ENCODE assay signal across 15 cellular contexts in genomic region chr1:154264454-154264853, GRCh38. TPM values are rescaled to one million over a fixed set of nuclear protein-coding genes. Genes with fewer than 3 reads are reported as not detected.
A peak's percentile ranks its signal among the peaks of the same experiment; 100 is the strongest.
DNase-seq lines count a peak whose midpoint lies in the region; ATAC-seq and TF ChIP-seq lines count a peak whose summit lies in the region.
"Had no signal": no experiment of that assay in that cellular context is flagged by ENCODE, and none has a peak within 500 bp of the region (broad histone marks: within the 10 kb centered on the region; RNA-seq: fewer than 3 reads in every experiment).

No MANE protein-coding gene starts in this region.

- POLR2A ChIA-PET in activated CD4-positive, alpha-beta T cell treated with anti-CD3 and anti-CD28 coated beads, Interleukin-2, amount 10 ng/mL, durations not matched to agents 7 days and 5 days (lab: Charles Lee) = no interaction called here
- POLR2A ChIA-PET in RWPE1 (lab: Yijun Ruan, JAX; ENCODE audit: low non-redundant PET) = no interaction called here

- H3K27ac ChIP-seq in RWPE1 = no peak overlapping the region

- peak; percentile 60 for ATAC-seq in activated naive CD8-positive, alpha-beta T cell treated with anti-CD3 and anti-CD28 coated beads, Interleukin-2, amount 50 U/mL, for 24 hours
- no peak for ATAC-seq in natural killer cell treated with Interleukin-12 subunit alpha and Interleukin-12 subunit beta and Interleukin-15 and Interleukin-18, amount 100 ng/mL, for 72 hours
- ATAC-seq in HG02840 (IDR thresholded peaks at IDR 0.05; ENCODE audit: low FRiP score, unreplicated experiment) = no peak

- DNase-seq in activated CD4-positive, alpha-beta T cell treated with anti-CD3 and anti-CD28 coated beads, Interleukin-2, amount 10 ng/mL, durations not matched to agents 7 days and 5 days = no peak
- no peak for DNase-seq in activated CD4-positive, alpha-beta T cell treated with anti-CD3 and anti-CD28 coated beads, Interleukin-2, amount 50 U/mL, for 1 hour
- DNase-seq in HFFc6 = no peak
- DNase-seq in activated naive CD8-positive, alpha-beta T cell treated with anti-CD3 and anti-CD28 coated beads, Interleukin-2, amount 50 U/mL, for 24 hours = no peak
- no peak for DNase-seq in natural killer cell treated with Interleukin-12 subunit alpha and Interleukin-12 subunit beta and Interleukin-15 and Interleukin-18, amount 100 ng/mL, for 72 hours (ENCODE audit: low spot score)
- DNase-seq in RWPE1 (ENCODE audit: low spot score) = no peak
- no peak for DNase-seq in GOT3 (lab: John Stamatoyannopoulos, UW)
- DNase-seq: NCI-H1417 treated with DMSO at 0.1 percent for 48 hours, NCI-H748 treated with DMSO at 0.1 percent for 48 hours, right cardiac atrium had no signal

- H3K4me3 Mint-ChIP-seq in activated CD4-positive, alpha-beta T cell treated with anti-CD3 and anti-CD28 coated beads, Interleukin-2, amount 10 ng/mL, durations not matched to agents 7 days and 5 days = no peak overlapping the region
- H3K4me3 Mint-ChIP-seq in HFFc6 = no peak overlapping the region
- H3K4me3 Mint-ChIP-seq in activated naive CD8-positive, alpha-beta T cell treated with anti-CD3 and anti-CD28 coated beads, Interleukin-2, amount 50 U/mL, for 24 hours = peak overlapping the region; percentile 15
- H3K4me3 Mint-ChIP-seq in natural killer cell treated with Interleukin-12 subunit alpha and Interleukin-12 subunit beta and Interleukin-15 and Interleukin-18, amount 100 ng/mL, for 72 hours = no peak overlapping the region

- no peaks in the 10 kb centered on the region for H3K27me3 Mint-ChIP-seq in activated CD4-positive, alpha-beta T cell treated with anti-CD3 and anti-CD28 coated beads, Interleukin-2, amount 10 ng/mL, durations not matched to agents 7 days and 5 days
- peaks cover 5% of the 10 kb centered on the region; the same call in 1 of the 2 replicates for H3K27me3 Mint-ChIP-seq in HFFc6 (ENCODE audit: insufficient read depth)
- no peaks in the 10 kb centered on the region for H3K27me3 Mint-ChIP-seq in activated naive CD8-positive, alpha-beta T cell treated with anti-CD3 and anti-CD28 coated beads, Interleukin-2, amount 50 U/mL, for 24 hours
- H3K27me3 Mint-ChIP-seq in natural killer cell treated with Interleukin-12 subunit alpha and Interleukin-12 subunit beta and Interleukin-15 and Interleukin-18, amount 100 ng/mL, for 72 hours = no peaks in the 10 kb centered on the region

- peaks cover 65% of the 10 kb centered on the region for H3K36me3 Mint-ChIP-seq in activated CD4-positive, alpha-beta T cell treated with anti-CD3 and anti-CD28 coated beads, Interleukin-2, amount 10 ng/mL, durations not matched to agents 7 days and 5 days (ENCODE audit: low read depth)
- H3K36me3 Mint-ChIP-seq in HFFc6 (ENCODE audit: low read depth) = peaks cover 47% of the 10 kb centered on the region
- H3K36me3 Mint-ChIP-seq in activated naive CD8-positive, alpha-beta T cell treated with anti-CD3 and anti-CD28 coated beads, Interleukin-2, amount 50 U/mL, for 24 hours (ENCODE audit: low read depth) = peaks cover 69% of the 10 kb centered on the region
- peaks cover 22% of the 10 kb centered on the region for H3K36me3 Mint-ChIP-seq in natural killer cell treated with Interleukin-12 subunit alpha and Interleukin-12 subunit beta and Interleukin-15 and Interleukin-18, amount 100 ng/mL, for 72 hours

- no peak for TF ChIP-seq CTCF in HFFc6 (IDR thresholded peaks at IDR 0.05)
- no peak for TF ChIP-seq CTCF in RWPE1 (conservative IDR thresholded peaks at IDR 0.05; ENCODE audit: low read depth)

- no peaks in the 10 kb centered on the region for H3K9me3 Mint-ChIP-seq in activated CD4-positive, alpha-beta T cell treated with anti-CD3 and anti-CD28 coated beads, Interleukin-2, amount 10 ng/mL, durations not matched to agents 7 days and 5 days
- no peaks in the 10 kb centered on the region for H3K9me3 Mint-ChIP-seq in HFFc6
- no peaks in the 10 kb centered on the region for H3K9me3 Mint-ChIP-seq in activated naive CD8-positive, alpha-beta T cell treated with anti-CD3 and anti-CD28 coated beads, Interleukin-2, amount 50 U/mL, for 24 hours
- no peaks in the 10 kb centered on the region for H3K9me3 Mint-ChIP-seq in natural killer cell treated with Interleukin-12 subunit alpha and Interleukin-12 subunit beta and Interleukin-15 and Interleukin-18, amount 100 ng/mL, for 72 hours

- H3K4me1 Mint-ChIP-seq in activated CD4-positive, alpha-beta T cell treated with anti-CD3 and anti-CD28 coated beads, Interleukin-2, amount 10 ng/mL, durations not matched to agents 7 days and 5 days = peaks cover 39% of the 10 kb centered on the region
- H3K4me1 Mint-ChIP-seq in HFFc6 (ENCODE audit: low read depth) = peaks cover 13% of the 10 kb centered on the region
- peaks cover 56% of the 10 kb centered on the region for H3K4me1 Mint-ChIP-seq in activated naive CD8-positive, alpha-beta T cell treated with anti-CD3 and anti-CD28 coated beads, Interleukin-2, amount 50 U/mL, for 24 hours
- peaks cover 7 to 24% of the 10 kb centered on the region in 2 donors for H3K4me1 Mint-ChIP-seq in natural killer cell treated with Interleukin-12 subunit alpha and Interleukin-12 subunit beta and Interleukin-15 and Interleukin-18, amount 100 ng/mL, for 72 hours (ENCODE audit: low read depth in 2 of 2)

- H3K27ac Mint-ChIP-seq in activated CD4-positive, alpha-beta T cell treated with anti-CD3 and anti-CD28 coated beads, Interleukin-2, amount 10 ng/mL, durations not matched to agents 7 days and 5 days = peak overlapping the region; percentile 59
- peak overlapping the region; percentile 48; the same call in 1 of the 2 replicates for H3K27ac Mint-ChIP-seq in HFFc6
- H3K27ac Mint-ChIP-seq in activated naive CD8-positive, alpha-beta T cell treated with anti-CD3 and anti-CD28 coated beads, Interleukin-2, amount 50 U/mL, for 24 hours = peak overlapping the region; percentile 80
- peak overlapping the region; percentile 58 to 61 for H3K27ac Mint-ChIP-seq in natural killer cell treated with Interleukin-12 subunit alpha and Interleukin-12 subunit beta and Interleukin-15 and Interleukin-18, amount 100 ng/mL, for 72 hours

- CTCF ChIA-PET in activated CD4-positive, alpha-beta T cell treated with anti-CD3 and anti-CD28 coated beads, Interleukin-2, amount 10 ng/mL, durations not matched to agents 7 days and 5 days (lab: Charles Lee) = interaction anchor here (0.5 to 1.9 kb wide), 8 partner anchors 7 to 1349 kb away, joined by 3 to 5 read pairs (median 4); partner anchors contain the start of gene HAX1
- CTCF ChIA-PET in RWPE1 (lab: Yijun Ruan, JAX) = no interaction called here

RNA-seq across cellular contexts. Expression of gene HAX1, which starts 8.0 kb away (rescaled TPM):
- total RNA-seq in activated CD4-positive, alpha-beta T cell treated with anti-CD3 and anti-CD28 coated beads, Interleukin-2, amount 10 ng/mL, durations not matched to agents 7 days and 5 days = 100 to 1,000 TPM; 107 to 126 TPM
- total RNA-seq in HFFc6 (2021; fragmentation: NEBNext Ultra II Directional; extraction: Animal tissue kit (Norgen Biotek cat#: 25700)) = 100 to 1,000 TPM; 107 to 119 (median 110) TPM
- total RNA-seq in natural killer cell treated with Interleukin-12 subunit alpha and Interleukin-12 subunit beta and Interleukin-15 and Interleukin-18, amount 100 ng/mL, for 72 hours = 100 to 1,000 TPM; 131 to 136 TPM

RNA-seq across cellular contexts. Expression of gene UBAP2L, which starts 43.7 kb away (rescaled TPM):
- total RNA-seq in activated CD4-positive, alpha-beta T cell treated with anti-CD3 and anti-CD28 coated beads, Interleukin-2, amount 10 ng/mL, durations not matched to agents 7 days and 5 days = 100 to 1,000 TPM; 186 to 211 TPM
- 100 to 1,000 TPM; 197 to 257 (median 227) TPM for total RNA-seq in HFFc6 (2021; fragmentation: NEBNext Ultra II Directional; extraction: Animal tissue kit (Norgen Biotek cat#: 25700))
- 100 to 1,000 TPM; 175 to 183 TPM for total RNA-seq in natural killer cell treated with Interleukin-12 subunit alpha and Interleukin-12 subunit beta and Interleukin-15 and Interleukin-18, amount 100 ng/mL, for 72 hours

RNA-seq across cellular contexts. Expression of gene AQP10, which starts 56.4 kb away (rescaled TPM):
- total RNA-seq in activated CD4-positive, alpha-beta T cell treated with anti-CD3 and anti-CD28 coated beads, Interleukin-2, amount 10 ng/mL, durations not matched to agents 7 days and 5 days = not detected
- total RNA-seq in HFFc6 (2021; fragmentation: NEBNext Ultra II Directional; extraction: Animal tissue kit (Norgen Biotek cat#: 25700)) = not detected
- not detected for total RNA-seq in natural killer cell treated with Interleukin-12 subunit alpha and Interleukin-12 subunit beta and Interleukin-15 and Interleukin-18, amount 100 ng/mL, for 72 hours
- total RNA-seq: A673, Daoy, HT1080, ureter had no signal

RNA-seq across cellular contexts. Expression of gene CFAP141, which starts 58.3 kb away (rescaled TPM):
- under 1 TPM in 1 of 2 experiments, not detected in 1; 0.65 TPM for total RNA-seq in activated CD4-positive, alpha-beta T cell treated with anti-CD3 and anti-CD28 coated beads, Interleukin-2, amount 10 ng/mL, durations not matched to agents 7 days and 5 days
- not detected for total RNA-seq in HFFc6 (2021; fragmentation: NEBNext Ultra II Directional; extraction: Animal tissue kit (Norgen Biotek cat#: 25700))
- not detected for total RNA-seq in natural killer cell treated with Interleukin-12 subunit alpha and Interleukin-12 subunit beta and Interleukin-15 and Interleukin-18, amount 100 ng/mL, for 72 hours
- total RNA-seq: A673, Daoy, HT1080, right cardiac atrium, ureter had no signal
